Comparison of ENCODE assay signal across 28 cellular contexts in genomic region chr5:111502976-111503375, GRCh38. TPM values are rescaled to one million over a fixed set of nuclear protein-coding genes. Genes with fewer than 3 reads are reported as not detected.
DNase-seq lines count a peak whose midpoint lies in the region; TF ChIP-seq lines count a peak whose summit lies in the region.
"Had no signal": no experiment of that assay in that cellular context is flagged by ENCODE, and none has a peak within 500 bp of the region (broad histone marks: within the 10 kb centered on the region; RNA-seq: fewer than 3 reads in every experiment).

No MANE protein-coding gene starts in this region.

- no peaks in the 10 kb centered on the region for H3K9me3 ChIP-seq in vagina
- H3K9me3 ChIP-seq: left lung, pancreas, Peyer's patch, right atrium auricular region, SJCRH30, thoracic aorta had no signal

- no peak overlapping the region for H3K4me3 ChIP-seq in choroid plexus epithelial cell (ENCODE audit: low read depth, low read length)
- H3K4me3 ChIP-seq in vagina: no peak overlapping the region
- H3K4me3 ChIP-seq: left lung, pancreas, Peyer's patch, right atrium auricular region, SJCRH30, thoracic aorta had no signal

- H3K9me3 Mint-ChIP-seq in activated CD4-positive, alpha-beta T cell treated with anti-CD3 and anti-CD28 coated beads, Interleukin-2, amount 10 ng/mL, durations not matched to agents 7 days and 5 days: no peaks in the 10 kb centered on the region
- H3K9me3 Mint-ChIP-seq: activated T-cell treated with anti-CD3 and anti-CD28 coated beads, Interleukin-2, amount 50 U/mL, for 72 hours; CD8-positive, alpha-beta memory T cell; central memory CD8-positive, alpha-beta T cell; H9; memory B cell; nephron progenitor cell; stimulated activated naive CD8-positive, alpha-beta T cell treated with anti-CD3 and anti-CD28 coated beads, Interleukin-15, amount 100 ng/mL, for 72 hours had no signal

- peak overlapping the region; percentile 2 for H3K27ac ChIP-seq in vagina
- H3K27ac ChIP-seq: left lung, pancreas, Peyer's patch, right atrium auricular region, SJCRH30 had no signal

- CTCF ChIA-PET in activated CD4-positive, alpha-beta T cell treated with anti-CD3 and anti-CD28 coated beads, Interleukin-2, amount 10 ng/mL, durations not matched to agents 7 days and 5 days (lab: Charles Lee): no interaction called here

- intact Hi-C loops in vagina (cut with DNase I): no loop called here

- no peaks in the 10 kb centered on the region for H3K4me1 ChIP-seq in vagina
- H3K4me1 ChIP-seq: pancreas, Peyer's patch, right atrium auricular region, SJCRH30 had no signal

- no peak for TF ChIP-seq POLR2A in vagina (IDR thresholded peaks at IDR 0.05)

- H3K36me3 Mint-ChIP-seq in activated CD4-positive, alpha-beta T cell treated with anti-CD3 and anti-CD28 coated beads, Interleukin-2, amount 10 ng/mL, durations not matched to agents 7 days and 5 days (ENCODE audit: low read depth): peaks cover 42% of the 10 kb centered on the region

- POLR2A ChIA-PET in activated CD4-positive, alpha-beta T cell treated with anti-CD3 and anti-CD28 coated beads, Interleukin-2, amount 10 ng/mL, durations not matched to agents 7 days and 5 days (lab: Charles Lee): no interaction called here

- no peak overlapping the region for H3K4me3 Mint-ChIP-seq in activated CD4-positive, alpha-beta T cell treated with anti-CD3 and anti-CD28 coated beads, Interleukin-2, amount 10 ng/mL, durations not matched to agents 7 days and 5 days
- H3K4me3 Mint-ChIP-seq: activated T-cell treated with anti-CD3 and anti-CD28 coated beads, Interleukin-2, amount 50 U/mL, for 72 hours; CD8-positive, alpha-beta memory T cell; central memory CD8-positive, alpha-beta T cell; H9; memory B cell; nephron progenitor cell; stimulated activated naive CD8-positive, alpha-beta T cell treated with anti-CD3 and anti-CD28 coated beads, Interleukin-15, amount 100 ng/mL, for 72 hours had no signal

- no peak overlapping the region for H3K27ac Mint-ChIP-seq in activated CD4-positive, alpha-beta T cell treated with anti-CD3 and anti-CD28 coated beads, Interleukin-2, amount 10 ng/mL, durations not matched to agents 7 days and 5 days
- H3K27ac Mint-ChIP-seq: activated T-cell treated with anti-CD3 and anti-CD28 coated beads, Interleukin-2, amount 50 U/mL, for 72 hours; H9; memory B cell; nephron progenitor cell had no signal

- H3K27me3 ChIP-seq in vagina: no peaks in the 10 kb centered on the region
- H3K27me3 ChIP-seq: left lung, pancreas, Peyer's patch, right atrium auricular region, SJCRH30 had no signal

- no peaks in the 10 kb centered on the region for H3K27me3 Mint-ChIP-seq in activated CD4-positive, alpha-beta T cell treated with anti-CD3 and anti-CD28 coated beads, Interleukin-2, amount 10 ng/mL, durations not matched to agents 7 days and 5 days
- H3K27me3 Mint-ChIP-seq: CD8-positive, alpha-beta memory T cell; central memory CD8-positive, alpha-beta T cell; memory B cell; stimulated activated naive CD8-positive, alpha-beta T cell treated with anti-CD3 and anti-CD28 coated beads, Interleukin-15, amount 100 ng/mL, for 72 hours had no signal

- TF ChIP-seq CTCF in choroid plexus epithelial cell (conservative IDR thresholded peaks at IDR 0.05; ENCODE audit: low read depth, low read length) (no peak), vagina (IDR thresholded peaks at IDR 0.05) (no peak)

- DNase-seq in LHCN-M2 (ENCODE audit: low read depth): peak; percentile 26
- DNase-seq in choroid plexus epithelial cell (ENCODE audit: low read depth): peak; percentile 58
- peak; percentile 67 for DNase-seq in iris pigment epithelial cell (ENCODE audit: low read depth)
- DNase-seq in vagina (ENCODE audit: extremely low spot score in 2 of 2): no peak
- DNase-seq in GF-D8 (lab: John Stamatoyannopoulos, UW): no peak
- DNase-seq in NK-92 (lab: John Stamatoyannopoulos, UW; ENCODE audit: unreplicated experiment): no peak
- no peak for DNase-seq in activated CD4-positive, alpha-beta T cell treated with anti-CD3 and anti-CD28 coated beads, Interleukin-2, amount 10 ng/mL, durations not matched to agents 7 days and 5 days
- DNase-seq: activated CD4-positive, alpha-beta T cell treated with anti-CD3 and anti-CD28 coated beads, Interleukin-2, amount 50 U/mL, for 4 hours; activated T-cell treated with anti-CD3 and anti-CD28 coated beads, Interleukin-2, amount 50 U/mL, for 72 hours; CD8-positive, alpha-beta memory T cell; DMS153; H9; islet precursor cell; left lung; NCI-H1436; NCI-H2081; NCI-H345; NCI-H748 treated with DMSO at 0.1 percent for 48 hours; nephron progenitor cell; pancreas; Peyer's patch; SJCRH30; stimulated activated CD8-positive, alpha-beta memory T cell treated with anti-CD3 and anti-CD28 coated beads, Interleukin-4, amount 100 ng/mL, for 48 hours; stimulated activated naive CD8-positive, alpha-beta T cell treated with anti-CD3 and anti-CD28 coated beads, Interleukin-15, amount 100 ng/mL, for 72 hours had no signal

- peaks cover 0 to 14% of the 10 kb centered on the region in 2 donors for H3K36me3 ChIP-seq in vagina
- H3K36me3 ChIP-seq: pancreas, right atrium auricular region had no signal

- H3K4me1 Mint-ChIP-seq in activated CD4-positive, alpha-beta T cell treated with anti-CD3 and anti-CD28 coated beads, Interleukin-2, amount 10 ng/mL, durations not matched to agents 7 days and 5 days: peaks cover 26% of the 10 kb centered on the region
- H3K4me1 Mint-ChIP-seq: nephron progenitor cell had no signal

RNA-seq across cellular contexts. Expression of gene STARD4, which starts 9.4 kb away (rescaled TPM):
- total RNA-seq in LHCN-M2 (2014; rRNA removed) (25.9 and 30.2 TPM in 2 replicates), vagina (18.9 TPM)
- 10.8 TPM for polyA plus RNA-seq in LHCN-M2 (2012)
- 10 to 100 TPM; 33.7 to 37.4 TPM for total RNA-seq in activated CD4-positive, alpha-beta T cell treated with anti-CD3 and anti-CD28 coated beads, Interleukin-2, amount 10 ng/mL, durations not matched to agents 7 days and 5 days

Comparison
In these comparisons a context has a peak if more than half of its experiments do, and no peak if none do; other contexts are left out.
1. DNase-seq: peak in LHCN-M2 (single experiment), choroid plexus epithelial cell (single experiment) and iris pigment epithelial cell (single experiment); none in vagina (0 of 2), GF-D8 (single experiment), NK-92 (single experiment) and activated CD4-positive, alpha-beta T cell treated with anti-CD3 and anti-CD28 coated beads, Interleukin-2, amount 10 ng/mL, durations not matched to agents 7 days and 5 days (single experiment).